Comparison of ENCODE assay signal across 13 cellular contexts in genomic region chr2:140376686-140377085, GRCh38.
"Had no signal": no experiment of that assay in that cellular context is flagged by ENCODE, and none has a peak within 500 bp of the region (broad histone marks: within the 10 kb centered on the region; RNA-seq: fewer than 3 reads in every experiment).

No MANE protein-coding gene starts in this region.

- FAIRE-seq: colon had no signal

- H3K4me3 ChIP-seq: ascending aorta, cardiac muscle cell, esophagus muscularis mucosa, sigmoid colon, thoracic aorta had no signal

- H3K27ac ChIP-seq: ascending aorta, cardiac muscle cell, esophagus muscularis mucosa, sigmoid colon, thoracic aorta had no signal

- H3K9me3 ChIP-seq: ascending aorta, esophagus muscularis mucosa, sigmoid colon, thoracic aorta had no signal

- H3K4me1 ChIP-seq: ascending aorta, esophagus muscularis mucosa, sigmoid colon had no signal

- H3K27me3 ChIP-seq: ascending aorta, cardiac muscle cell, esophagus muscularis mucosa, sigmoid colon had no signal

- H3K36me3 ChIP-seq: ascending aorta, cardiac muscle cell, esophagus muscularis mucosa, sigmoid colon, thoracic aorta had no signal

- ATAC-seq: activated T-helper 17 cell treated with anti-CD3 and anti-CD28 coated beads, Interleukin-2, amount 50 U/mL, for 72 hours; stimulated activated effector memory CD8-positive, alpha-beta T cell treated with anti-CD3 and anti-CD28 coated beads, Interleukin-12 subunit alpha, Interleukin-12 subunit beta, amount 100 ng/mL, for 72 hours had no signal

- DNase-seq: activated naive CD4-positive, alpha-beta T cell treated with Interleukin-2 at 50 U/mL for 16 hours; activated T-cell treated with anti-CD3 and anti-CD28 coated beads for 4 hours; hypothalamus; sigmoid colon; stimulated activated CD4-positive, alpha-beta T cell treated with anti-CD3 and anti-CD28 coated beads, Interleukin-12 subunit alpha, Interleukin-12 subunit beta, amount 100 ng/mL, for 4 hours; stimulated activated CD4-positive, alpha-beta T cell treated with anti-CD3 and anti-CD28 coated beads, Interleukin-2, amount 100 ng/mL, for 24 hours had no signal
